ENCODE assay signal across 8 cellular contexts in the genomic region with DNA sequence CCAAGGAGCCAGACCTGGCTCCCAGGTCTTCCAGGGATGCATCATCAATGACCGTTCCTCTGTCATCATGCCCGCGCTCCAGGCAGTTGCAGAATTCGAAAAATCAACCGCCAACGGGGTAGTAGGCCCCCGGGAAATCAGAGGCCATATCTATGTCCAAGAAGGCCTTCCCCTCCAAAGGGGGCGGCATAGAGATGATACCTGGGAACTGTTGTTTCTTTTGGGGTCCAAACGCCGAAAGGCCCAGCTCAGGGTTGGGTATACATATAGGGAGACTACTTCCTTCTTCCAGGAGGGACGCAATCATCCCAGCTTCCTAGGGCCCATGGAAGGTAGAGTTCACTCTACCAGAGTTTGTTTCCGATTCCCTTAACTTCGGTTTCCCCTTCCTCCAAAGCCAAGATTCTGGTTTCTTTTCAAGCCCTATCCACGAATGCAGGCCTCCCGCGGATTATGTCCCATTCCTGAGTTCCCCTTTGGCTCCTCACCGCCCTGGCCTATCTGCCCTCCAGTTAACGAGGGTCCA. TPM values are rescaled to one million over a fixed set of nuclear protein-coding genes. Genes with fewer than 3 reads are reported as not detected.
A peak's percentile ranks its signal among the peaks of the same experiment; 100 is the strongest.
DNase-seq lines count a peak whose midpoint lies in the region; ATAC-seq and TF ChIP-seq lines count a peak whose summit lies in the region.

No MANE protein-coding gene starts in this region.

- POLR2A ChIA-PET in HEK293T (lab: Yijun Ruan, JAX), result interaction anchor here (0.7 to 1.4 kb wide), 3 partner anchors 14 to 214 kb away, joined by 3 to 4 read pairs (median 3); a partner anchor contains a TSS

- H3K4me1 ChIP-seq in prostate gland (replicated peaks), result peaks cover 9% of the 10 kb centered on the region

- no peak for TF ChIP-seq CTCF in prostate gland (IDR thresholded peaks at IDR 0.05)

- H3K27me3 Mint-ChIP-seq in activated CD8-positive, alpha-beta memory T cell treated with anti-CD3 and anti-CD28 coated beads, Interleukin-2, amount 10 ng/mL, durations not matched to agents 7 days and 5 days, result no peaks in the 10 kb centered on the region

- H3K9me3 ChIP-seq in prostate gland, result no peaks in the 10 kb centered on the region

- H3K4me3 ChIP-seq in prostate gland, result peak overlapping the region; percentile 61 to 71

- WGBS in prostate gland, result 1% methylated on average over 18 of the region's 18 CpGs

- peaks cover 38% of the 10 kb centered on the region for H3K36me3 Mint-ChIP-seq in activated CD8-positive, alpha-beta memory T cell treated with anti-CD3 and anti-CD28 coated beads, Interleukin-2, amount 10 ng/mL, durations not matched to agents 7 days and 5 days

- H3K9me3 Mint-ChIP-seq in activated CD8-positive, alpha-beta memory T cell treated with anti-CD3 and anti-CD28 coated beads, Interleukin-2, amount 10 ng/mL, durations not matched to agents 7 days and 5 days (ENCODE audit: low read depth), result no peaks in the 10 kb centered on the region

- H3K27me3 ChIP-seq in prostate gland (replicated peaks; ENCODE audit: insufficient read depth), result no peaks in the 10 kb centered on the region

- peak overlapping the region; percentile 96 for H3K27ac Mint-ChIP-seq in activated CD8-positive, alpha-beta memory T cell treated with anti-CD3 and anti-CD28 coated beads, Interleukin-2, amount 10 ng/mL, durations not matched to agents 7 days and 5 days

- H3K27ac ChIP-seq in prostate gland, result peak overlapping the region; percentile 86 to 90

- no peak for ATAC-seq in activated CD8-positive, alpha-beta memory T cell treated with anti-CD3 and anti-CD28 coated beads, Interleukin-2, amount 10 ng/mL, durations not matched to agents 7 days and 5 days
- no peak for ATAC-seq in HG03439 (IDR thresholded peaks at IDR 0.05; ENCODE audit: unreplicated experiment)

- DNase-seq in CD1c-positive myeloid dendritic cell (ENCODE audit: extremely low spot score) (peak; percentile 20), HEK293T (ENCODE audit: extremely low spot score) (peak; percentile 26), germinal center (ENCODE audit: low spot score) (peak; percentile 38), prostate gland (ENCODE audit: low spot score) (no peak), T-helper 9 cell (no peak), DMS114 treated with DMSO at 0.1 percent for 48 hours (lab: John Stamatoyannopoulos, UW; ENCODE audit: unreplicated experiment) (no peak)
- peak; percentile 42 for DNase-seq in activated CD8-positive, alpha-beta memory T cell treated with anti-CD3 and anti-CD28 coated beads, Interleukin-2, amount 10 ng/mL, durations not matched to agents 7 days and 5 days

- peak overlapping the region; percentile 99 for H3K4me3 Mint-ChIP-seq in activated CD8-positive, alpha-beta memory T cell treated with anti-CD3 and anti-CD28 coated beads, Interleukin-2, amount 10 ng/mL, durations not matched to agents 7 days and 5 days

- intact Hi-C loops in prostate gland (cut with DNase I), result loop anchor here (5.0 kb wide), 2 partner anchors 52 to 127 kb away; a partner anchor contains a TSS

- TF ChIP-seq POLR2A in prostate gland (IDR thresholded peaks at IDR 0.05), result no peak

- H3K36me3 ChIP-seq in prostate gland, result no peaks in the 10 kb centered on the region

- H3K4me1 Mint-ChIP-seq in activated CD8-positive, alpha-beta memory T cell treated with anti-CD3 and anti-CD28 coated beads, Interleukin-2, amount 10 ng/mL, durations not matched to agents 7 days and 5 days, result peaks cover 42% of the 10 kb centered on the region

- CTCF ChIA-PET in HEK293T (lab: Yijun Ruan, JAX), result no interaction called here
- CTCF ChIA-PET in activated CD8-positive, alpha-beta memory T cell treated with anti-CD3 and anti-CD28 coated beads, Interleukin-2, amount 10 ng/mL, durations not matched to agents 7 days and 5 days (lab: Charles Lee), result interaction anchor here (0.6 to 4.6 kb wide), 3 partner anchors 51 to 214 kb away, joined by 3 to 17 read pairs (median 3); no protein-coding TSS in a partner anchor

TF ChIP-seq in HEK293T, 16 proteins besides CTCF, POLR2A, EP300 and RAD21:
- no peak for TF ChIP-seq LEF1 (IDR thresholded peaks at IDR 0.05; ENCODE audit: borderline replicate concordance)
- no peak for TF ChIP-seq L3MBTL2 (conservative IDR thresholded peaks at IDR 0.05)
- TF ChIP-seq SP1 (IDR thresholded peaks at IDR 0.05), result no peak
- TF ChIP-seq FOXA1 (IDR thresholded peaks at IDR 0.05), result no peak
- TF ChIP-seq BHLHE40 (IDR thresholded peaks at IDR 0.05; ENCODE audit: borderline replicate concordance), result no peak
- no peak for TF ChIP-seq FOXK2 (IDR thresholded peaks at IDR 0.05)
- TF ChIP-seq CTBP1 (IDR thresholded peaks at IDR 0.05; ENCODE audit: borderline replicate concordance), result no peak
- no peak for TF ChIP-seq ELF4 (IDR thresholded peaks at IDR 0.05)
- no peak for TF ChIP-seq HDGF (IDR thresholded peaks at IDR 0.05; ENCODE audit: borderline replicate concordance)
- TF ChIP-seq, protein P1, sequence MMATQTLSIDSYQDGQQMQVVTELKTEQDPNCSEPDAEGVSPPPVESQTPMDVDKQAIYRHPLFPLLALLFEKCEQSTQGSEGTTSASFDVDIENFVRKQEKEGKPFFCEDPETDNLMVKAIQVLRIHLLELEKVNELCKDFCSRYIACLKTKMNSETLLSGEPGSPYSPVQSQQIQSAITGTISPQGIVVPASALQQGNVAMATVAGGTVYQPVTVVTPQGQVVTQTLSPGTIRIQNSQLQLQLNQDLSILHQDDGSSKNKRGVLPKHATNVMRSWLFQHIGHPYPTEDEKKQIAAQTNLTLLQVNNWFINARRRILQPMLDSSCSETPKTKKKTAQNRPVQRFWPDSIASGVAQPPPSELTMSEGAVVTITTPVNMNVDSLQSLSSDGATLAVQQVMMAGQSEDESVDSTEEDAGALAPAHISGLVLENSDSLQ (IDR thresholded peaks at IDR 0.05), result no peak
- TF ChIP-seq FOXM1 (IDR thresholded peaks at IDR 0.05; ENCODE audit: borderline replicate concordance), result no peak
- TF ChIP-seq SUZ12 (IDR thresholded peaks at IDR 0.05), result no peak
- no peak for TF ChIP-seq NFRKB (IDR thresholded peaks at IDR 0.05)
- TF ChIP-seq ARNT (IDR thresholded peaks at IDR 0.05), result no peak
- no peak for TF ChIP-seq TARDBP (IDR thresholded peaks at IDR 0.05)
- no peak for TF ChIP-seq ZNF384 (IDR thresholded peaks at IDR 0.05)

RNA-seq across cellular contexts. Expression of a gene that starts 0.8 kb away (rescaled TPM):
- 10 to 100 TPM; 48.4 to 58.9 TPM for total RNA-seq in activated CD8-positive, alpha-beta memory T cell treated with anti-CD3 and anti-CD28 coated beads, Interleukin-2, amount 10 ng/mL, durations not matched to agents 7 days and 5 days
- 100 to 1,000 TPM in 1 of 2 donors, 10 to 100 TPM in 1; 30.6 to 100 TPM for total RNA-seq in prostate gland

RNA-seq across cellular contexts. Expression of a gene that starts 53.1 kb away (rescaled TPM):
- 10 to 100 TPM; 36.3 to 41.0 TPM for total RNA-seq in activated CD8-positive, alpha-beta memory T cell treated with anti-CD3 and anti-CD28 coated beads, Interleukin-2, amount 10 ng/mL, durations not matched to agents 7 days and 5 days
- total RNA-seq in prostate gland, result 10 to 100 TPM; 38.3 to 72.2 TPM

Comparison
In these comparisons a context has a peak if more than half of its experiments do, and no peak if none do; other contexts are left out.
1. DNase-seq: peak in CD1c-positive myeloid dendritic cell (single experiment), HEK293T (single experiment), activated CD8-positive, alpha-beta memory T cell treated with anti-CD3 and anti-CD28 coated beads, Interleukin-2, amount 10 ng/mL, durations not matched to agents 7 days and 5 days (single experiment) and germinal center (single experiment); none in prostate gland (single experiment), T-helper 9 cell (single experiment) and DMS114 treated with DMSO at 0.1 percent for 48 hours (single experiment).